In genomic region chr12:6072302-6072752, GRCh38 we compare ENCODE assay signal across 12 cellular contexts. TPM values are rescaled to one million over a fixed set of nuclear protein-coding genes. Genes with fewer than 3 reads are reported as not detected.
DNase-seq lines count a peak whose midpoint lies in the region; ATAC-seq and TF ChIP-seq lines count a peak whose summit lies in the region.
"Had no signal": no experiment of that assay in that cellular context is flagged by ENCODE, and none has a peak within 500 bp of the region (broad histone marks: within the 10 kb centered on the region; RNA-seq: fewer than 3 reads in every experiment).

No MANE protein-coding gene starts in this region.

- DNase-seq in Right ventricle myocardium superior (no peak), left cardiac atrium (no peak), chondrocyte (ENCODE audit: low spot score) (no peak), iris pigment epithelial cell (ENCODE audit: low read depth) (peak; percentile 82), upper lobe of right lung (no peak)
- no peak for DNase-seq in activated naive CD4-positive, alpha-beta T cell treated with anti-CD3 and anti-CD28 coated beads, Interleukin-2, amount 50 U/mL, for 72 hours (ENCODE audit: low spot score in 2 of 2)
- DNase-seq in activated naive CD4-positive, alpha-beta T cell (lab: John Stamatoyannopoulos, UW), result no peak
- DNase-seq: activated CD4-positive, CD25-positive, alpha-beta regulatory T cell; activated T-cell treated with anti-CD3 and anti-CD28 coated beads, Interleukin-2, amount 50 U/mL, for 48 hours; NCI-H446 had no signal

- peaks cover 45% of the 10 kb centered on the region for H3K4me1 ChIP-seq in upper lobe of right lung

- H3K27me3 Mint-ChIP-seq in chondrocyte (ENCODE audit: low read depth), result peaks cover 7% of the 10 kb centered on the region

- H3K27me3 ChIP-seq in upper lobe of right lung, result no peaks in the 10 kb centered on the region

- TF ChIP-seq CTCF in chondrocyte (IDR thresholded peaks at IDR 0.05) (peak; percentile 62), upper lobe of right lung (IDR thresholded peaks at IDR 0.05) (peak; percentile 11)

- peak overlapping the region; percentile 51 for H3K27ac Mint-ChIP-seq in chondrocyte (ENCODE audit: unreplicated experiment)
- H3K27ac Mint-ChIP-seq in activated naive CD4-positive, alpha-beta T cell treated with anti-CD3 and anti-CD28 coated beads, Interleukin-2, amount 50 U/mL, for 72 hours, result peak overlapping the region in 1 of 2 donors; percentile 33
- H3K27ac Mint-ChIP-seq: IgD-negative memory B cell had no signal

- no peaks in the 10 kb centered on the region for H3K9me3 Mint-ChIP-seq in chondrocyte (ENCODE audit: low read depth)
- no peaks in the 10 kb centered on the region for H3K9me3 Mint-ChIP-seq in activated naive CD4-positive, alpha-beta T cell treated with anti-CD3 and anti-CD28 coated beads, Interleukin-2, amount 50 U/mL, for 72 hours
- H3K9me3 Mint-ChIP-seq: IgD-negative memory B cell had no signal

- H3K4me1 Mint-ChIP-seq in chondrocyte (ENCODE audit: low read depth), result peaks cover 29% of the 10 kb centered on the region

- H3K27ac ChIP-seq in upper lobe of right lung, result no peak overlapping the region

- H3K9me3 ChIP-seq in upper lobe of right lung, result no peaks in the 10 kb centered on the region

- no peak overlapping the region for H3K4me3 Mint-ChIP-seq in chondrocyte (ENCODE audit: unreplicated experiment)
- H3K4me3 Mint-ChIP-seq: IgD-negative memory B cell had no signal

- ATAC-seq in Right ventricle myocardium superior (ENCODE audit: poor library complexity), result peak; percentile 18
- no peak for ATAC-seq in left cardiac atrium
- ATAC-seq in upper lobe of right lung, result peak; percentile 8
- ATAC-seq in GM21717 (IDR thresholded peaks at IDR 0.05; ENCODE audit: unreplicated experiment), result no peak
- ATAC-seq in activated naive CD4-positive, alpha-beta T cell treated with anti-CD3 and anti-CD28 coated beads, Interleukin-2, amount 50 U/mL, for 72 hours, result no peak

- intact Hi-C loops in Right ventricle myocardium superior (cut with DNase I), result no loop called here
- intact Hi-C loops in left cardiac atrium (cut with DNase I), result no loop called here
- intact Hi-C loops in upper lobe of right lung (cut with DNase I), result no loop called here

- peaks cover 2% of the 10 kb centered on the region for H3K36me3 Mint-ChIP-seq in chondrocyte (ENCODE audit: low read depth)
- no peaks in the 10 kb centered on the region for H3K36me3 Mint-ChIP-seq in activated naive CD4-positive, alpha-beta T cell treated with anti-CD3 and anti-CD28 coated beads, Interleukin-2, amount 50 U/mL, for 72 hours
- H3K36me3 Mint-ChIP-seq: IgD-negative memory B cell had no signal

- no peaks in the 10 kb centered on the region for H3K36me3 ChIP-seq in upper lobe of right lung

- no peak overlapping the region for H3K4me3 ChIP-seq in upper lobe of right lung

RNA-seq across cellular contexts. Expression of gene VWF, which starts 52.1 kb away (rescaled TPM):
- total RNA-seq in Right ventricle myocardium superior (238 TPM), left cardiac atrium (100 to 1,000 TPM; 241 to 483 TPM), chondrocyte (0.05 to 0.08 TPM (median 0.07 TPM) in 3 replicates), upper lobe of right lung (729 TPM)
- total RNA-seq in activated naive CD4-positive, alpha-beta T cell treated with anti-CD3 and anti-CD28 coated beads, Interleukin-2, amount 50 U/mL, for 72 hours, result under 1 TPM in 1 of 2 donors, not detected in 1; 0.12 TPM

Comparison
In these comparisons a context has a peak if more than half of its experiments do, and no peak if none do; other contexts are left out.
1. ATAC-seq: peak in Right ventricle myocardium superior (single experiment) and upper lobe of right lung (single experiment); none in left cardiac atrium (0 of 2), GM21717 (single experiment) and activated naive CD4-positive, alpha-beta T cell treated with anti-CD3 and anti-CD28 coated beads, Interleukin-2, amount 50 U/mL, for 72 hours (0 of 2).
2. RNA of gene VWF, which starts 52.1 kb away (total RNA-seq): 729 TPM in upper lobe of right lung (single experiment), 241 to 483 TPM in left cardiac atrium and 238 TPM in Right ventricle myocardium superior (single experiment); 0.12 TPM in activated naive CD4-positive, alpha-beta T cell treated with anti-CD3 and anti-CD28 coated beads, Interleukin-2, amount 50 U/mL, for 72 hours and 0.05 to 0.08 TPM in chondrocyte; every median in the first group is over 100 times any median in the second.